1 cellular context compared by ENCODE assay signal in the genomic region with DNA sequence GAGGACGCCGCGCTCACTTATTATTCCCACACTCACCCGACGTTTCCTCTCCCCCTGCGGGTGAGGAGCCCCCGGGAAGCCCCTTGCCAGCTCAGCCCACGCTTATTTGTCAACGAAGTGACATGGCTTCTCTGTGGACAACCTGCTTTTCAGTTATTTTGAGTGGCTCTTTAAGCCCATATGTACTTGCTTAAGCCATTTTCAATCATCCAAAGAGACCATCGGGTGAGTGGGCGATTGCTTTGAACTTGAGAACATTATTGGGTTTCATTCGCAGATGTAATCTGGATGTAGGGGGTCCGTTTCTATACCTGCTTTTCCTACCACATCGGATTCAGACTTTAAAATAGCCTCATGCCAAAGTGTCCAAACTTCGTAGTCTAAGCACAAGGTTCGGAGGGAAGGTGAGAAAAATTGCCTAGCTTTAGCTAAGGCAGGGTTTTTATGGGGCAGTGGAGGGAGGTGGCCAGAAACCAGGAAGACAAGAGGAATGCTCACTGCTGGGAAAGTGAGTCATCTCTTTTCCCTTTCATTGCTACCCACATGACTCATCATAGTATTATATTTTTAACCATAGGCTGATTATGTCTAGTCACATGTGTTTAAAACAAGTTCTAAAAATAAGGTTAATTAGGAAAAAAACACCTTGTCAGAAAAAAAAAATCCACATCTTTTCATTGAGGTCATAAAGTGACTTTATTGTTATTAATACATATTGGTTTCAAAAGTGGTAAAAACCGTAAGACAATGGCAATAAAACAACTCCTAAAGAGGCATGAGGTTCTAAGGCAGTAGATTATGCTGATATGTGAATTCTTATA.
A peak's percentile ranks its signal among the peaks of the same experiment; 100 is the strongest.
TF ChIP-seq lines count a peak whose summit lies in the region.

No MANE protein-coding gene starts in this region.

TF ChIP-seq in HEK293, 187 proteins besides CTCF, POLR2A, EP300 and RAD21 (continued from another document):
- TF ChIP-seq, protein P1, sequence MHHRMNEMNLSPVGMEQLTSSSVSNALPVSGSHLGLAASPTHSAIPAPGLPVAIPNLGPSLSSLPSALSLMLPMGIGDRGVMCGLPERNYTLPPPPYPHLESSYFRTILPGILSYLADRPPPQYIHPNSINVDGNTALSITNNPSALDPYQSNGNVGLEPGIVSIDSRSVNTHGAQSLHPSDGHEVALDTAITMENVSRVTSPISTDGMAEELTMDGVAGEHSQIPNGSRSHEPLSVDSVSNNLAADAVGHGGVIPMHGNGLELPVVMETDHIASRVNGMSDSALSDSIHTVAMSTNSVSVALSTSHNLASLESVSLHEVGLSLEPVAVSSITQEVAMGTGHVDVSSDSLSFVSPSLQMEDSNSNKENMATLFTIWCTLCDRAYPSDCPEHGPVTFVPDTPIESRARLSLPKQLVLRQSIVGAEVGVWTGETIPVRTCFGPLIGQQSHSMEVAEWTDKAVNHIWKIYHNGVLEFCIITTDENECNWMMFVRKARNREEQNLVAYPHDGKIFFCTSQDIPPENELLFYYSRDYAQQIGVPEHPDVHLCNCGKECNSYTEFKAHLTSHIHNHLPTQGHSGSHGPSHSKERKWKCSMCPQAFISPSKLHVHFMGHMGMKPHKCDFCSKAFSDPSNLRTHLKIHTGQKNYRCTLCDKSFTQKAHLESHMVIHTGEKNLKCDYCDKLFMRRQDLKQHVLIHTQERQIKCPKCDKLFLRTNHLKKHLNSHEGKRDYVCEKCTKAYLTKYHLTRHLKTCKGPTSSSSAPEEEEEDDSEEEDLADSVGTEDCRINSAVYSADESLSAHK (tag by site-specific recombination; IDR thresholded peaks at IDR 0.05) = 0 out of 2 replicates have a peak, but pooled peaks have one; percentile 15
- TF ChIP-seq HIC1 (tag by site-specific recombination; IDR thresholded peaks at IDR 0.05) = peak; percentile 79
- peak; percentile 77 for TF ChIP-seq KLF17 (tag by site-specific recombination; IDR thresholded peaks at IDR 0.05)
- TF ChIP-seq, protein P2, sequence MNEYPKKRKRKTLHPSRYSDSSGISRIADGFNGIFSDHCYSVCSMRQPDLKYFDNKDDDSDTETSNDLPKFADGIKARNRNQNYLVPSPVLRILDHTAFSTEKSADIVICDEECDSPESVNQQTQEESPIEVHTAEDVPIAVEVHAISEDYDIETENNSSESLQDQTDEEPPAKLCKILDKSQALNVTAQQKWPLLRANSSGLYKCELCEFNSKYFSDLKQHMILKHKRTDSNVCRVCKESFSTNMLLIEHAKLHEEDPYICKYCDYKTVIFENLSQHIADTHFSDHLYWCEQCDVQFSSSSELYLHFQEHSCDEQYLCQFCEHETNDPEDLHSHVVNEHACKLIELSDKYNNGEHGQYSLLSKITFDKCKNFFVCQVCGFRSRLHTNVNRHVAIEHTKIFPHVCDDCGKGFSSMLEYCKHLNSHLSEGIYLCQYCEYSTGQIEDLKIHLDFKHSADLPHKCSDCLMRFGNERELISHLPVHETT (tag by site-specific recombination; IDR thresholded peaks at IDR 0.05) = 0 out of 2 replicates have a peak, but pooled peaks have one; percentile 51
- no peak for TF ChIP-seq HOXC10 (CRISPR knock-in tag; IDR thresholded peaks at IDR 0.05)
- TF ChIP-seq, protein P3, sequence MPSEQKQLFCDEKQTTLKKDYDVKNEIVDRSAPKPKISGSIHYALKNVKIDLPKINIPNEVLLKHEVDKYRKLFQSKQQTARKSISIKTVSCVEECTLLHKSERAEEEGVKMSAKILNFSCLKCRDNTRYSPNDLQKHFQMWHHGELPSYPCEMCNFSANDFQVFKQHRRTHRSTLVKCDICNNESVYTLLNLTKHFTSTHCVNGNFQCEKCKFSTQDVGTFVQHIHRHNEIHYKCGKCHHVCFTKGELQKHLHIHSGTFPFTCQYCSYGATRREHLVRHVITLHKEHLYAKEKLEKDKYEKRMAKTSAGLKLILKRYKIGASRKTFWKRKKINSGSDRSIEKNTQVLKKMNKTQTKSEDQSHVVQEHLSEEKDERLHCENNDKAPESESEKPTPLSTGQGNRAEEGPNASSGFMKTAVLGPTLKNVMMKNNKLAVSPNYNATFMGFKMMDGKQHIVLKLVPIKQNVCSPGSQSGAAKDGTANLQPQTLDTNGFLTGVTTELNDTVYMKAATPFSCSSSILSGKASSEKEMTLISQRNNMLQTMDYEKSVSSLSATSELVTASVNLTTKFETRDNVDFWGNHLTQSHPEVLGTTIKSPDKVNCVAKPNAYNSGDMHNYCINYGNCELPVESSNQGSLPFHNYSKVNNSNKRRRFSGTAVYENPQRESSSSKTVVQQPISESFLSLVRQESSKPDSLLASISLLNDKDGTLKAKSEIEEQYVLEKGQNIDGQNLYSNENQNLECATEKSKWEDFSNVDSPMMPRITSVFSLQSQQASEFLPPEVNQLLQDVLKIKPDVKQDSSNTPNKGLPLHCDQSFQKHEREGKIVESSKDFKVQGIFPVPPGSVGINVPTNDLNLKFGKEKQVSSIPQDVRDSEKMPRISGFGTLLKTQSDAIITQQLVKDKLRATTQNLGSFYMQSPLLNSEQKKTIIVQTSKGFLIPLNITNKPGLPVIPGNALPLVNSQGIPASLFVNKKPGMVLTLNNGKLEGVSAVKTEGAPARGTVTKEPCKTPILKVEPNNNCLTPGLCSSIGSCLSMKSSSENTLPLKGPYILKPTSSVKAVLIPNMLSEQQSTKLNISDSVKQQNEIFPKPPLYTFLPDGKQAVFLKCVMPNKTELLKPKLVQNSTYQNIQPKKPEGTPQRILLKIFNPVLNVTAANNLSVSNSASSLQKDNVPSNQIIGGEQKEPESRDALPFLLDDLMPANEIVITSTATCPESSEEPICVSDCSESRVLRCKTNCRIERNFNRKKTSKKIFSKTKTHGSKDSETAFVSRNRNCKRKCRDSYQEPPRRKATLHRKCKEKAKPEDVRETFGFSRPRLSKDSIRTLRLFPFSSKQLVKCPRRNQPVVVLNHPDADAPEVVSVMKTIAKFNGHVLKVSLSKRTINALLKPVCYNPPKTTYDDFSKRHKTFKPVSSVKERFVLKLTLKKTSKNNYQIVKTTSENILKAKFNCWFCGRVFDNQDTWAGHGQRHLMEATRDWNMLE (tag by site-specific recombination; conservative IDR thresholded peaks at IDR 0.05; ENCODE audit: low read depth) = peak; percentile 54
- TF ChIP-seq KLF7 (tag by site-specific recombination; IDR thresholded peaks at IDR 0.05; ENCODE audit: borderline replicate concordance) = no peak
